Comparison of ENCODE assay signal across 8 cellular contexts in the genomic region with DNA sequence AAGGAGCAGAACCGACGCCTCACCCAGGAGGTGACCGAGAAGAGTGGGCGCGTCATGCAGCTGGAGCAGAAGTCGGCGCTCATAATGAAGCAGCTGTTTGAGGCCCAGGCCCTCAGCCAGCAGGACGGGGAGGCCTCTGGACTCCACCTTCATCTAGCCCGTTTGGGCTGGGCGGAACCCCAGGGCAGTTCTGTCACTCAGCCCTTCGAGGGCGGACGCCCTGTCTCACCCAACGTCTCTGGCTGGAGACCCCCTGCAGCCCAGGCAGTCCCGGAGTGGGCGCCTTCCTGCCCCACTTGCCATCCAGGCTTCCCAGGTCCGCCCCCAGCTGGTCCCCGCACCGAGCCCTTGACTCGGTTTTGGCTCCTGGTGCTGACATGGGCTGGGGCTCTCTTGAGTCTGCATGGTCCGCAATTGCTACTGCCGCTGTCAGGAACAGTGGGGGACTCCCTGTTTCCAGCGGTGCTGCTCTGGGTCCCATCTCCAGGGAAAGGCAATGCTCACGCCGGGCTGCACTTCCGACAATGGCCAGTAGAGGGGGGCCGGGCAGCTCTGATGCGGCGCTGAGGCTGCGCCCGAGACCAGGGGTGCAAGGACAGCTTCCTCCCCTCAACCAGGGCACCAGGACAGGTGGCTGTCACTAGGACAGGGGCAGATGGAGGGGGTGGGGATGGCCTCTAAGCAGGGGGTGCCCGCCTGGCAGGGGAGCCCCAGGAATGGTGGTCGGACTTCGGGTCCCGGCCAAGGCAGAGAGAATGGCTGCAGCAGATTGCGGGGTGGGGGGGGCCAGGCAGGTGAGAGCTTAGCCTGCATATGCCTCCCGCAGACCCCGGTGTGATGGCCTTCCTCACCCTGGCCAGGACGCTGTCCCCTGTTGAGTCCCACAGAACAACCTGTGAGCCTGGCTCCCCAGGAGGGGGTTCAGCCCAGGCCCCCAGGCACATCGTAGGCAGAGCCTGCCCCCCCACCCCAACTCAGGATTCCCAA.
DNase-seq lines count a peak whose midpoint lies in the region; ATAC-seq and TF ChIP-seq lines count a peak whose summit lies in the region.

No MANE protein-coding gene starts in this region.

- peak; percentile 88 for ATAC-seq in IMR-90 (ENCODE audit: low read depth)
- no peak for ATAC-seq in HG02870 (IDR thresholded peaks at IDR 0.05; ENCODE audit: unreplicated experiment)

- no peak overlapping the region for H3K14ac ChIP-seq in IMR-90 (replicated peaks; ENCODE audit: low read depth, low read length)

- peaks cover 9 to 52% of the 10 kb centered on the region in 2 experiments for H3K79me1 ChIP-seq in IMR-90 (ENCODE audit: low read depth in 1 of 2, low read length in 2 of 2)

- H3K9me3 ChIP-seq in IMR-90 (ENCODE audit: control insufficient read depth, insufficient read depth, low read length) (no peaks in the 10 kb centered on the region), smooth muscle cell (replicated peaks; ENCODE audit: low read depth) (no peaks in the 10 kb centered on the region)

- H3K27me3 ChIP-seq in IMR-90 (ENCODE audit: control insufficient read depth, insufficient read depth, low read length) = no peaks in the 10 kb centered on the region
- no peaks in the 10 kb centered on the region for H3K27me3 ChIP-seq in smooth muscle cell (ENCODE audit: low read depth)

- peak overlapping the region; percentile 22 for H2AK9ac ChIP-seq in IMR-90 (replicated peaks; ENCODE audit: low read depth, low read length, poor library complexity)

- TF ChIP-seq CTCF in IMR-90 (conservative IDR thresholded peaks at IDR 0.05; ENCODE audit: low read depth, low read length) = peak; percentile 80
- peak; percentile 96 for TF ChIP-seq CTCF in astrocyte of the cerebellum (IDR thresholded peaks at IDR 0.05; ENCODE audit: low read depth, low read length, missing control alignments)
- peak; percentile 90 for TF ChIP-seq CTCF in smooth muscle cell (IDR thresholded peaks at IDR 0.05; ENCODE audit: borderline replicate concordance, insufficient read depth, poor library complexity, severe bottlenecking)

- no peak overlapping the region for H3K4me2 ChIP-seq in IMR-90 (ENCODE audit: low read depth, low read length)
- no peak overlapping the region for H3K4me2 ChIP-seq in smooth muscle cell

- in situ Hi-C loops in IMR-90 (cut with MboI; ENCODE audit: low sequenced_read_pairs) (loop anchor here (25.0 kb wide), 1 partner anchor 430 kb away; the partner anchor contains the start of genes SBDS and TYW1), astrocyte of the cerebellum (cut with HindIII; ENCODE audit: low sequenced_read_pairs) (no loop called here)

- H3K4me1 ChIP-seq in IMR-90 (ENCODE audit: control insufficient read depth, insufficient read depth, low read length) (peaks cover 10% of the 10 kb centered on the region; the same call in 1 of the 2 replicates), smooth muscle cell (ENCODE audit: low read depth) (no peaks in the 10 kb centered on the region)

- H3K36me3 ChIP-seq in IMR-90 (ENCODE audit: control insufficient read depth, insufficient read depth, low read length) (peaks cover 37% of the 10 kb centered on the region), smooth muscle cell (ENCODE audit: low read depth) (peaks cover 15% of the 10 kb centered on the region)

- H3K4ac ChIP-seq in IMR-90 (ENCODE audit: low read depth, low read length) = no peak overlapping the region

- no peak overlapping the region for H2BK5ac ChIP-seq in IMR-90 (ENCODE audit: low read depth, low read length, poor library complexity, severe bottlenecking)

- POLR2A ChIA-PET in IMR-90 (lab: Charles Lee; ENCODE audit: unreplicated experiment) = no interaction called here

- H4K91ac ChIP-seq in IMR-90 (ENCODE audit: insufficient read depth, low read depth, low read length) = no peak overlapping the region

- H3K18ac ChIP-seq in IMR-90 (ENCODE audit: low read depth, low read length) = no peak overlapping the region

- 79% methylated on average over 22 of the region's 40 CpGs; no CpG with 5 or more reads in 1 of the 2 experiments for WGBS in IMR-90 (ENCODE audit: extremely low coverage in 2 of 2, insufficient read length in 1 of 2), 2 experiments
- WGBS in smooth muscle cell (ENCODE audit: low lambda C conversion rate) = 71% methylated on average over 40 of the region's 40 CpGs

- no peak overlapping the region for H2BK120ac ChIP-seq in IMR-90 (ENCODE audit: low read depth, low read length)

- no peak overlapping the region for H3K23ac ChIP-seq in IMR-90 (ENCODE audit: low read depth, low read length)

- no peak overlapping the region for H3K9ac ChIP-seq in IMR-90 (ENCODE audit: low read depth, low read length)
- H3K9ac ChIP-seq in smooth muscle cell (ENCODE audit: low read depth) = no peak overlapping the region

- no peak for TF ChIP-seq POLR2A in IMR-90 (IDR thresholded peaks at IDR 0.05; ENCODE audit: low read depth, low read length)

- H4K5ac ChIP-seq in IMR-90 (ENCODE audit: low read depth, low read length) = no peak overlapping the region

- no peak overlapping the region for H3K4me3 ChIP-seq in IMR-90 (ENCODE audit: insufficient read depth, low read depth, low read length)
- no peak overlapping the region for H3K4me3 ChIP-seq in astrocyte of the cerebellum (ENCODE audit: low read depth, low read length)
- H3K4me3 ChIP-seq in smooth muscle cell = no peak overlapping the region

- H3K27ac ChIP-seq in IMR-90 (ENCODE audit: insufficient read depth, low read length) (no peak overlapping the region), smooth muscle cell (ENCODE audit: low read depth) (no peak overlapping the region)

- CTCF ChIA-PET in IMR-90 (lab: Yijun Ruan, JAX) = interaction anchor here (0.6 to 1.0 kb wide), 4 partner anchors 10 to 1864 kb away, joined by 3 to 5 read pairs (median 4); no protein-coding TSS in a partner anchor

- H4K8ac ChIP-seq in IMR-90 (ENCODE audit: low read depth in 2 of 2, low read length in 2 of 2) = no peak overlapping the region

- intact Hi-C loops in IMR-90 (cut with micrococcal nuclease) = loop anchor here (1.0 kb wide), 1 partner anchor 97 kb away; no protein-coding TSS in a partner anchor

- no peak overlapping the region for H2AK5ac ChIP-seq in IMR-90 (ENCODE audit: low read depth, low read length)

- no peak overlapping the region for H2BK20ac ChIP-seq in IMR-90 (ENCODE audit: low read depth, low read length)

- H3K9me1 ChIP-seq in IMR-90 (ENCODE audit: insufficient read depth, low read length) = 0 out of 2 replicates have a peak, but pooled peaks cover 5% of the 10 kb centered on the region

- peak; percentile 81 for TF ChIP-seq RAD21 in IMR-90 (IDR thresholded peaks at IDR 0.05; ENCODE audit: low read length)

- H3F3A ChIP-seq in smooth muscle cell (ENCODE audit: low read depth) = peaks cover 7% of the 10 kb centered on the region

- H3K56ac ChIP-seq in IMR-90 (ENCODE audit: extremely low read depth, insufficient read depth, low read length) = no peak overlapping the region

- dilution Hi-C loops in IMR-90 (cut with HindIII; ENCODE audit: low sequenced_read_pairs, unreplicated experiment) = no loop called here

- peaks cover 40% of the 10 kb centered on the region for H4K20me1 ChIP-seq in IMR-90 (ENCODE audit: insufficient read depth, low read length)
- peaks cover 64% of the 10 kb centered on the region for H4K20me1 ChIP-seq in smooth muscle cell (ENCODE audit: low read depth)

- BruUV-seq in IMR-90 (replicated peaks; lab: Mats Ljungman, UMichigan) = no TSS peak

- no peak overlapping the region for H2BK15ac ChIP-seq in IMR-90 (ENCODE audit: low read depth, low read length)

- H3K79me2 ChIP-seq in smooth muscle cell (ENCODE audit: low read depth) = peaks cover 25% of the 10 kb centered on the region

- DNase-seq in NOMO-1 (lab: John Stamatoyannopoulos, UW; ENCODE audit: unreplicated experiment in 2 of 2) = peak; percentile 16 to 26
- no peak for DNase-seq in NOMO-1 treated with dmso at 0.1 percent for 144 hours (lab: John Stamatoyannopoulos, UW; ENCODE audit: unreplicated experiment)
- DNase-seq in IMR-90 = peak; percentile 31
- DNase-seq in T-helper 9 cell = peak; percentile 78
- DNase-seq in astrocyte of the cerebellum (ENCODE audit: low read depth) = peak; percentile 12
- DNase-seq in hypothalamus (lab: John Stamatoyannopoulos, UW) = peak in 48 of 51 donors; percentile 6 to 80 (median 44)
- peak; percentile 33 for DNase-seq in smooth muscle cell (lab: John Stamatoyannopoulos, UW; ENCODE audit: unreplicated experiment)

- H2AFZ ChIP-seq in IMR-90 (replicated peaks; ENCODE audit: low read length, poor library complexity) (no peak overlapping the region), smooth muscle cell (ENCODE audit: low read depth) (no peak overlapping the region)

TF ChIP-seq in IMR-90, 13 proteins besides CTCF, POLR2A, EP300 and RAD21:
- TF ChIP-seq MAZ (IDR thresholded peaks at IDR 0.05; ENCODE audit: borderline replicate concordance, low read depth, low read length) (0 out of 2 replicates have a peak, but pooled peaks have one; percentile 19), CHD1 (IDR thresholded peaks at IDR 0.05; ENCODE audit: low read depth, low read length) (no peak), SMC3 (IDR thresholded peaks at IDR 0.05; ENCODE audit: low read depth, low read length) (peak; percentile 64)
